In genomic region chr1:52603301-52603675, GRCh38 we compare ENCODE assay signal across 10 cellular contexts. TPM values are rescaled to one million over a fixed set of nuclear protein-coding genes. Genes with fewer than 3 reads are reported as not detected.
DNase-seq lines count a peak whose midpoint lies in the region; ATAC-seq and TF ChIP-seq lines count a peak whose summit lies in the region.
"Had no signal": no experiment of that assay in that cellular context is flagged by ENCODE, and none has a peak within 500 bp of the region (broad histone marks: within the 10 kb centered on the region; RNA-seq: fewer than 3 reads in every experiment).

No MANE protein-coding gene starts in this region.

- H3K4me1 ChIP-seq in neural progenitor cell, result peaks cover 12% of the 10 kb centered on the region

- DNase-seq in AG09309 (ENCODE audit: low read depth) (no peak), HFFc6 (no peak), cerebellar cortex (ENCODE audit: low spot score) (peak; percentile 3), neural progenitor cell (ENCODE audit: low spot score) (no peak), NCI-H510A treated with DMSO at 0.1 percent for 48 hours (lab: John Stamatoyannopoulos, UW) (no peak), NCI-H1436 treated with DMSO at 0.1 percent for 48 hours (lab: John Stamatoyannopoulos, UW) (no peak)
- DNase-seq: occipital lobe had no signal

- H2AFZ ChIP-seq in neural progenitor cell (replicated peaks), result no peak overlapping the region

- H3K27me3 Mint-ChIP-seq in HFFc6 (ENCODE audit: insufficient read depth), result no peaks in the 10 kb centered on the region; the same call in 1 of the 2 replicates
- H3K27me3 Mint-ChIP-seq in neural progenitor cell (ENCODE audit: insufficient read depth, low read depth), result peaks cover 16% of the 10 kb centered on the region

- H3K27ac Mint-ChIP-seq in HFFc6, result peak overlapping the region; percentile 89
- no peak overlapping the region for H3K27ac Mint-ChIP-seq in neural progenitor cell
- H3K27ac Mint-ChIP-seq: dendritic cell treated with granulocyte-macrophage colony-stimulating factor and Interleukin-4, amounts not matched to agents 40 ng/mL and 50 ng/mL, for 4 days had no signal

- H3K36me3 Mint-ChIP-seq in HFFc6 (ENCODE audit: low read depth) (no peaks in the 10 kb centered on the region; the same call in 1 of the 2 replicates), neural progenitor cell (peaks cover 12% of the 10 kb centered on the region)

- H3K27me3 ChIP-seq in neural progenitor cell, result peaks cover 48% of the 10 kb centered on the region

- no peaks in the 10 kb centered on the region for H3K9me3 Mint-ChIP-seq in HFFc6
- peaks cover 3% of the 10 kb centered on the region for H3K9me3 Mint-ChIP-seq in neural progenitor cell
- H3K9me3 Mint-ChIP-seq: dendritic cell treated with granulocyte-macrophage colony-stimulating factor and Interleukin-4, amounts not matched to agents 40 ng/mL and 50 ng/mL, for 4 days had no signal

- TF ChIP-seq CTCF in AG09309 (IDR thresholded peaks at IDR 0.05; ENCODE audit: control insufficient read depth, insufficient read depth, low read depth, low read length, missing control alignments), result no peak
- no peak for TF ChIP-seq CTCF in HFFc6 (IDR thresholded peaks at IDR 0.05)
- no peak for TF ChIP-seq CTCF in neural progenitor cell (IDR thresholded peaks at IDR 0.05)

- no peaks in the 10 kb centered on the region for H3K9me3 ChIP-seq in neural progenitor cell (ENCODE audit: low read depth)

- no peaks in the 10 kb centered on the region for H3K36me3 ChIP-seq in neural progenitor cell

- no peak overlapping the region for H3K4me2 ChIP-seq in neural progenitor cell

- H3K27ac ChIP-seq in neural progenitor cell, result no peak overlapping the region

- H3K4me1 Mint-ChIP-seq in HFFc6 (ENCODE audit: low read depth) (peaks cover 27% of the 10 kb centered on the region), neural progenitor cell (peaks cover 19% of the 10 kb centered on the region)

- ATAC-seq in GM18867 (IDR thresholded peaks at IDR 0.05; ENCODE audit: unreplicated experiment) (no peak), HG03442 (IDR thresholded peaks at IDR 0.05; ENCODE audit: unreplicated experiment) (no peak)

- peaks cover 12% of the 10 kb centered on the region for H3F3A ChIP-seq in neural progenitor cell (ENCODE audit: low read depth)

- no peaks in the 10 kb centered on the region for H4K20me1 ChIP-seq in neural progenitor cell (ENCODE audit: low read depth)

- no peaks in the 10 kb centered on the region for H3K79me2 ChIP-seq in neural progenitor cell (ENCODE audit: low read depth)

- H3K9ac ChIP-seq in neural progenitor cell, result no peak overlapping the region

- H3K4me3 Mint-ChIP-seq in HFFc6 (peak overlapping the region; percentile 86), neural progenitor cell (peak overlapping the region; percentile 80)

- peak overlapping the region; percentile 60 for H3K4me3 ChIP-seq in AG09309 (ENCODE audit: control insufficient read depth, low read depth, low read length)
- H3K4me3 ChIP-seq in neural progenitor cell, result no peak overlapping the region

RNA-seq across cellular contexts. Expression of gene GPX7, which starts 1.1 kb away (rescaled TPM):
- 10 to 100 TPM; 15.5 to 24.6 (median 18.6) TPM for total RNA-seq in HFFc6 (2021; fragmentation: NEBNext Ultra II Directional; extraction: Animal tissue kit (Norgen Biotek cat#: 25700))
- total RNA-seq in neural progenitor cell (ENCODE audit: low replicate concordance), result 21.9 and 31.6 TPM in 2 replicates

RNA-seq across cellular contexts. Expression of gene SHISAL2A, which starts 29.7 kb away (rescaled TPM):
- not detected for total RNA-seq in HFFc6 (2021; fragmentation: NEBNext Ultra II Directional; extraction: Animal tissue kit (Norgen Biotek cat#: 25700))
- 0.11 and 0.87 TPM in 2 replicates for total RNA-seq in neural progenitor cell (ENCODE audit: low replicate concordance)
- total RNA-seq: occipital lobe had no signal

RNA-seq across cellular contexts. Expression of gene TUT4, which starts 50.4 kb away (rescaled TPM):
- total RNA-seq in HFFc6 (2021; fragmentation: NEBNext Ultra II Directional; extraction: Animal tissue kit (Norgen Biotek cat#: 25700)), result 10 to 100 TPM; 24.1 to 32.0 (median 27.2) TPM
- 87.2 and 139 TPM in 2 replicates for total RNA-seq in neural progenitor cell (ENCODE audit: low replicate concordance)
